9 cellular contexts compared by ENCODE assay signal in the genomic region with DNA sequence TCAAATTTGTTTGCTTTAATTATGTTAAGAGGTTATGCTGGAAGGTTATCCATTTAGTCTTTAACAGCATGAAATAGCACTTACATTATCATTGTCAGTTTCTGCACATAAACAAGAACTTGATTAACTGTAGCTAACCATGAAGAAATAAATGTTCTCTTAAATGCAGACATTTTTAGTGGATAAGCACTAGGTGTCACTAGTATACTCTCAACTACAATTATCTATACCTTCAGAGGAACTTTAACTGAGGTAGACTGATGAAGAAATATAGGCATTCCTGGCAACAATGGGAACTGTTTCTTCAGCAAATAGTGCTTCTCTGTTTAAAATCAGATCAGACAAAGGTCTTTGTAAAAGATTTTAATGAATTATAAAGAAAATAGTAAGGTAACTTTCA.
DNase-seq lines count a peak whose midpoint lies in the region; ATAC-seq and TF ChIP-seq lines count a peak whose summit lies in the region.
"Had no signal": no experiment of that assay in that cellular context is flagged by ENCODE, and none has a peak within 500 bp of the region (broad histone marks: within the 10 kb centered on the region; RNA-seq: fewer than 3 reads in every experiment).

No MANE protein-coding gene starts in this region.

- peaks cover 14% of the 10 kb centered on the region for H3K27me3 Mint-ChIP-seq in MCF 10A (ENCODE audit: insufficient read depth, unreplicated experiment)
- H3K27me3 Mint-ChIP-seq: CD4-positive, CD25-positive, alpha-beta regulatory T cell had no signal

- no peaks in the 10 kb centered on the region for H3K9me3 Mint-ChIP-seq in MCF 10A (ENCODE audit: unreplicated experiment)

- POLR2A ChIA-PET in MCF 10A (lab: Yijun Ruan, JAX) = interaction anchor here (1.5 to 1.6 kb wide), 2 partner anchors 14 to 235 kb away, joined by 5 to 6 read pairs; no protein-coding TSS in a partner anchor

- no peaks in the 10 kb centered on the region for H3K4me1 Mint-ChIP-seq in MCF 10A (ENCODE audit: insufficient read depth, unreplicated experiment)
- H3K4me1 Mint-ChIP-seq: CD4-positive, CD25-positive, alpha-beta regulatory T cell had no signal

- CTCF ChIA-PET in MCF 10A (lab: Yijun Ruan, JAX) = interaction anchor here (0.7 to 4.7 kb wide), 14 partner anchors 11 to 386 kb away, joined by 3 to 75 read pairs (median 4); no protein-coding TSS in a partner anchor

- H3K27ac Mint-ChIP-seq in MCF 10A (ENCODE audit: low read depth, unreplicated experiment) = no peak overlapping the region
- H3K27ac Mint-ChIP-seq: CD4-positive, CD25-positive, alpha-beta regulatory T cell had no signal

- intact Hi-C loops in MCF 10A (cut with micrococcal nuclease) (loop anchor here (1.0 to 5.0 kb wide), 5 partner anchors 63 to 388 kb away; no protein-coding TSS in a partner anchor), breast epithelium (cut with DNase I; ENCODE audit: low total_unique reads) (no loop called here), sciatic nerve (cut with DNase I) (no loop called here)

- H3K27me3 ChIP-seq in breast epithelium = no peaks in the 10 kb centered on the region

- H3K9me3 ChIP-seq in breast epithelium = no peaks in the 10 kb centered on the region

- no TSS peak for BruUV-seq in MCF 10A (replicated peaks; lab: Mats Ljungman, UMichigan)

- no peak for ATAC-seq in sciatic nerve
- ATAC-seq in HG03520 (IDR thresholded peaks at IDR 0.05; ENCODE audit: unreplicated experiment) = no peak

- TF ChIP-seq CTCF in MCF 10A (IDR thresholded peaks at IDR 0.05; ENCODE audit: unreplicated experiment) = peak; percentile 39
- TF ChIP-seq CTCF in breast epithelium (IDR thresholded peaks at IDR 0.05) = no peak
- TF ChIP-seq CTCF in epithelial cell of proximal tubule (conservative IDR thresholded peaks at IDR 0.05; ENCODE audit: low read depth, low read length) = peak; percentile 53

- no peak overlapping the region for H3K27ac ChIP-seq in breast epithelium

- TF ChIP-seq POLR2A in breast epithelium (IDR thresholded peaks at IDR 0.05) = no peak

- no peaks in the 10 kb centered on the region for H3K36me3 Mint-ChIP-seq in MCF 10A (ENCODE audit: insufficient read depth, unreplicated experiment)
- H3K36me3 Mint-ChIP-seq: CD4-positive, CD25-positive, alpha-beta regulatory T cell had no signal

- no peaks in the 10 kb centered on the region for H3K36me3 ChIP-seq in breast epithelium

- H3K4me1 ChIP-seq in breast epithelium = no peaks in the 10 kb centered on the region

- H3K4me3 Mint-ChIP-seq in MCF 10A (ENCODE audit: unreplicated experiment) = no peak overlapping the region
- H3K4me3 Mint-ChIP-seq: CD4-positive, CD25-positive, alpha-beta regulatory T cell had no signal

- DNase-seq in MCF 10A (ENCODE audit: unreplicated experiment) (peak; percentile 34), breast epithelium (ENCODE audit: low spot score in 2 of 2) (no peak), NCI-H748 (lab: John Stamatoyannopoulos, UW; ENCODE audit: unreplicated experiment) (peak; percentile 50), epithelial cell of proximal tubule (ENCODE audit: low read depth) (no peak), superior temporal gyrus (ENCODE audit: extremely low spot score) (peak; percentile 29), hepatic stellate cell (ENCODE audit: low spot score) (no peak), sciatic nerve (ENCODE audit: low spot score) (no peak)
- DNase-seq: CD4-positive, CD25-positive, alpha-beta regulatory T cell had no signal

- no peak overlapping the region for H3K4me3 ChIP-seq in breast epithelium
- no peak overlapping the region for H3K4me3 ChIP-seq in epithelial cell of proximal tubule (ENCODE audit: low read depth, low read length)

Comparison
In these comparisons a context has a peak if more than half of its experiments do, and no peak if none do; other contexts are left out.
1. DNase-seq: peak in MCF 10A (single experiment), NCI-H748 (single experiment) and superior temporal gyrus (single experiment); none in breast epithelium (0 of 2), epithelial cell of proximal tubule (single experiment), hepatic stellate cell (single experiment) and sciatic nerve (single experiment).
2. CTCF ChIP-seq: peak in MCF 10A (single experiment) and epithelial cell of proximal tubule (single experiment); none in breast epithelium (0 of 3).